ENCODE assay signal across 18 cellular contexts in genomic region chr3:169303660-169304059, GRCh38.
DNase-seq lines count a peak whose midpoint lies in the region; ATAC-seq and TF ChIP-seq lines count a peak whose summit lies in the region.
"Had no signal": no experiment of that assay in that cellular context is flagged by ENCODE, and none has a peak within 500 bp of the region (broad histone marks: within the 10 kb centered on the region; RNA-seq: fewer than 3 reads in every experiment).

No MANE protein-coding gene starts in this region.

- H3K9me3 ChIP-seq in HEK293 (ENCODE audit: control insufficient read depth, insufficient read depth, low read depth, low read length) (no peaks in the 10 kb centered on the region), stomach (no peaks in the 10 kb centered on the region)
- H3K9me3 ChIP-seq: BLaER1 had no signal

- DNase-seq in NCI-H748 (lab: John Stamatoyannopoulos, UW; ENCODE audit: unreplicated experiment), result peak; percentile 1
- DNase-seq in NCI-H748 treated with DMSO at 0.1 percent for 48 hours (lab: John Stamatoyannopoulos, UW), result no peak
- DNase-seq in OCI-M1 (lab: John Stamatoyannopoulos, UW), result peak; percentile 42
- no peak for DNase-seq in stomach
- no peak for DNase-seq in stimulated activated CD4-positive, alpha-beta T cell treated with anti-CD3 and anti-CD28 coated beads, Interleukin-4, amount 100 ng/mL, for 4 hours
- DNase-seq in activated T-cell treated with anti-CD3 and anti-CD28 coated beads, Interleukin-2, amount 50 U/mL, for 4 hours, result no peak
- DNase-seq: 8988T; CD4-positive, alpha-beta memory T cell; DMS153; DMS79; GDM1; GOT3; H9 had no signal

- CTCF ChIA-PET in HEK293 (lab: Yijun Ruan, JAX), result interaction anchor here (0.7 to 1.3 kb wide), 2 partner anchors 154 to 344 kb away, joined by 3 to 4 read pairs; no protein-coding TSS in a partner anchor

- no peak for ATAC-seq in activated T-cell treated with anti-CD3 and anti-CD28 coated beads, Interleukin-2, amount 50 U/mL, for 4 hours

- H3K9me3 Mint-ChIP-seq in activated T-cell treated with anti-CD3 and anti-CD28 coated beads, Interleukin-2, amount 50 U/mL, for 4 hours, result no peaks in the 10 kb centered on the region
- H3K9me3 Mint-ChIP-seq: H9 had no signal

- no peaks in the 10 kb centered on the region for H3K27me3 ChIP-seq in stomach
- H3K27me3 ChIP-seq: BLaER1 had no signal

- no peak for TF ChIP-seq POLR2A in stomach (IDR thresholded peaks at IDR 0.05)

- POLR2A ChIA-PET in HEK293 (lab: Yijun Ruan, JAX), result no interaction called here

- H3K4me1 ChIP-seq in HEK293 (ENCODE audit: control insufficient read depth, insufficient read depth, low read length), result 0 out of 2 replicates have a peak, but pooled peaks cover 9% of the 10 kb centered on the region
- peaks cover 4 to 60% (median 26%) of the 10 kb centered on the region in 4 donors for H3K4me1 ChIP-seq in stomach
- H3K4me1 ChIP-seq: BLaER1 had no signal

- H3K4me3 ChIP-seq in HEK293 (ENCODE audit: low read depth, low read length) (no peak overlapping the region), stomach (no peak overlapping the region)
- H3K4me3 ChIP-seq: BLaER1 had no signal

- no peaks in the 10 kb centered on the region for H3K27me3 Mint-ChIP-seq in activated T-cell treated with anti-CD3 and anti-CD28 coated beads, Interleukin-2, amount 50 U/mL, for 4 hours (ENCODE audit: low read depth)

- H3K4me3 Mint-ChIP-seq in activated T-cell treated with anti-CD3 and anti-CD28 coated beads, Interleukin-2, amount 50 U/mL, for 4 hours, result no peak overlapping the region
- H3K4me3 Mint-ChIP-seq: CD14-positive monocyte; CD4-positive, alpha-beta memory T cell; H9; IgD-negative memory B cell had no signal

- intact Hi-C loops in stomach (cut with DNase I; ENCODE audit: low total_unique reads), result no loop called here

- H3K36me3 ChIP-seq in HEK293 (ENCODE audit: control insufficient read depth in 2 of 2, insufficient read depth in 1 of 2, low read length in 2 of 2) (no peaks in the 10 kb centered on the region), stomach (no peaks in the 10 kb centered on the region)
- H3K36me3 ChIP-seq: BLaER1 had no signal

- H3K27ac ChIP-seq in HEK293 (ENCODE audit: extremely low read depth, low read depth, low read length) (no peak overlapping the region), stomach (peak overlapping the region in 4 of 5 donors; percentile 23 to 66 (median 52))
- H3K27ac ChIP-seq: BLaER1, HL-60 had no signal

- H3K36me3 Mint-ChIP-seq in activated T-cell treated with anti-CD3 and anti-CD28 coated beads, Interleukin-2, amount 50 U/mL, for 4 hours (ENCODE audit: insufficient read depth), result no peaks in the 10 kb centered on the region
- H3K36me3 Mint-ChIP-seq: CD14-positive monocyte; CD4-positive, alpha-beta memory T cell; IgD-negative memory B cell had no signal

- TF ChIP-seq EP300 in stomach (IDR thresholded peaks at IDR 0.05), result no peak

- H3K4me1 Mint-ChIP-seq in activated T-cell treated with anti-CD3 and anti-CD28 coated beads, Interleukin-2, amount 50 U/mL, for 4 hours (ENCODE audit: low read depth), result no peaks in the 10 kb centered on the region
- H3K4me1 Mint-ChIP-seq: CD14-positive monocyte; CD4-positive, alpha-beta memory T cell; IgD-negative memory B cell had no signal

- TF ChIP-seq CTCF in HEK293 (tag by site-specific recombination; IDR thresholded peaks at IDR 0.05) (no peak), stomach (IDR thresholded peaks at IDR 0.05) (no peak)

TF ChIP-seq in HEK293, 187 proteins besides CTCF, POLR2A, EP300 and RAD21:
- TF ChIP-seq, protein P1, sequence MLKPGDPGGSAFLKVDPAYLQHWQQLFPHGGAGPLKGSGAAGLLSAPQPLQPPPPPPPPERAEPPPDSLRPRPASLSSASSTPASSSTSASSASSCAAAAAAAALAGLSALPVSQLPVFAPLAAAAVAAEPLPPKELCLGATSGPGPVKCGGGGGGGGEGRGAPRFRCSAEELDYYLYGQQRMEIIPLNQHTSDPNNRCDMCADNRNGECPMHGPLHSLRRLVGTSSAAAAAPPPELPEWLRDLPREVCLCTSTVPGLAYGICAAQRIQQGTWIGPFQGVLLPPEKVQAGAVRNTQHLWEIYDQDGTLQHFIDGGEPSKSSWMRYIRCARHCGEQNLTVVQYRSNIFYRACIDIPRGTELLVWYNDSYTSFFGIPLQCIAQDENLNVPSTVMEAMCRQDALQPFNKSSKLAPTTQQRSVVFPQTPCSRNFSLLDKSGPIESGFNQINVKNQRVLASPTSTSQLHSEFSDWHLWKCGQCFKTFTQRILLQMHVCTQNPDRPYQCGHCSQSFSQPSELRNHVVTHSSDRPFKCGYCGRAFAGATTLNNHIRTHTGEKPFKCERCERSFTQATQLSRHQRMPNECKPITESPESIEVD (tag by site-specific recombination; IDR thresholded peaks at IDR 0.05), result peak; percentile 51
- TF ChIP-seq, protein P2, sequence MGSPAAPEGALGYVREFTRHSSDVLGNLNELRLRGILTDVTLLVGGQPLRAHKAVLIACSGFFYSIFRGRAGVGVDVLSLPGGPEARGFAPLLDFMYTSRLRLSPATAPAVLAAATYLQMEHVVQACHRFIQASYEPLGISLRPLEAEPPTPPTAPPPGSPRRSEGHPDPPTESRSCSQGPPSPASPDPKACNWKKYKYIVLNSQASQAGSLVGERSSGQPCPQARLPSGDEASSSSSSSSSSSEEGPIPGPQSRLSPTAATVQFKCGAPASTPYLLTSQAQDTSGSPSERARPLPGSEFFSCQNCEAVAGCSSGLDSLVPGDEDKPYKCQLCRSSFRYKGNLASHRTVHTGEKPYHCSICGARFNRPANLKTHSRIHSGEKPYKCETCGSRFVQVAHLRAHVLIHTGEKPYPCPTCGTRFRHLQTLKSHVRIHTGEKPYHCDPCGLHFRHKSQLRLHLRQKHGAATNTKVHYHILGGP (tag by site-specific recombination; IDR thresholded peaks at IDR 0.05), result no peak
- no peak for TF ChIP-seq ZFP41 (tag by site-specific recombination; IDR thresholded peaks at IDR 0.05; ENCODE audit: borderline replicate concordance)
- no peak for TF ChIP-seq ZNF221 (tag by site-specific recombination; IDR thresholded peaks at IDR 0.05; ENCODE audit: borderline replicate concordance)
- TF ChIP-seq ZNF366 (tag by site-specific recombination; conservative IDR thresholded peaks at IDR 0.05), result no peak
- no peak for TF ChIP-seq KLF9 (tag by site-specific recombination; IDR thresholded peaks at IDR 0.05; ENCODE audit: low read depth)
- 0 out of 2 replicates have a peak, but pooled peaks have one; percentile 10 for TF ChIP-seq FEZF1 (tag by site-specific recombination; IDR thresholded peaks at IDR 0.05)
- no peak for TF ChIP-seq GFI1B (tag by site-specific recombination; IDR thresholded peaks at IDR 0.05)
- TF ChIP-seq ZSCAN30 (tag by site-specific recombination; IDR thresholded peaks at IDR 0.05), result peak; percentile 52; the same call in 1 of the 2 replicates
- TF ChIP-seq ZNF514 (tag by site-specific recombination; IDR thresholded peaks at IDR 0.05), result no peak
- 0 out of 2 replicates have a peak, but pooled peaks have one; percentile 14 for TF ChIP-seq IKZF3 (tag by site-specific recombination; IDR thresholded peaks at IDR 0.05)
- peak; percentile 56 for TF ChIP-seq ZNF549 (tag by site-specific recombination; IDR thresholded peaks at IDR 0.05)
- TF ChIP-seq ZNF202 (tag by site-specific recombination; IDR thresholded peaks at IDR 0.05; ENCODE audit: borderline replicate concordance), result no peak
- no peak for TF ChIP-seq HOXA7 (CRISPR knock-in tag; IDR thresholded peaks at IDR 0.05; ENCODE audit: borderline replicate concordance)
- peak; percentile 27; the same call in 1 of the 2 replicates for TF ChIP-seq ZNF830 (tag by site-specific recombination; IDR thresholded peaks at IDR 0.05; ENCODE audit: low read depth)
- TF ChIP-seq, protein P3, sequence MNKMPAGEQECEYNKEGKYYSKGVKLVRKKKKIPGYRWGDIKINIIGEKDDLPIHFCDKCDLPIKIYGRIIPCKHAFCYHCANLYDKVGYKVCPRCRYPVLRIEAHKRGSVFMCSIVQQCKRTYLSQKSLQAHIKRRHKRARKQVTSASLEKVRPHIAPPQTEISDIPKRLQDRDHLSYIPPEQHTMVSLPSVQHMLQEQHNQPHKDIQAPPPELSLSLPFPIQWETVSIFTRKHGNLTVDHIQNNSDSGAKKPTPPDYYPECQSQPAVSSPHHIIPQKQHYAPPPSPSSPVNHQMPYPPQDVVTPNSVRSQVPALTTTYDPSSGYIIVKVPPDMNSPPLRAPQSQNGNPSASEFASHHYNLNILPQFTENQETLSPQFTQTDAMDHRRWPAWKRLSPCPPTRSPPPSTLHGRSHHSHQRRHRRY (tag by site-specific recombination; IDR thresholded peaks at IDR 0.05), result no peak
- TF ChIP-seq ZNF600 (tag by site-specific recombination; IDR thresholded peaks at IDR 0.05), result no peak
- TF ChIP-seq SETDB1 (IDR thresholded peaks at IDR 0.05; ENCODE audit: insufficient read length, low read length), result no peak

Comparison
In these comparisons a context has a peak if more than half of its experiments do, and no peak if none do; other contexts are left out.
1. DNase-seq: peak in NCI-H748 (single experiment) and OCI-M1 (single experiment); none in NCI-H748 treated with DMSO at 0.1 percent for 48 hours (single experiment), stomach (single experiment), stimulated activated CD4-positive, alpha-beta T cell treated with anti-CD3 and anti-CD28 coated beads, Interleukin-4, amount 100 ng/mL, for 4 hours (0 of 2) and activated T-cell treated with anti-CD3 and anti-CD28 coated beads, Interleukin-2, amount 50 U/mL, for 4 hours (single experiment).